In genomic region chr15:63595066-63595465, GRCh38 we compare ENCODE assay signal across 14 cellular contexts. TPM values are rescaled to one million over a fixed set of nuclear protein-coding genes. Genes with fewer than 3 reads are reported as not detected.
DNase-seq lines count a peak whose midpoint lies in the region; ATAC-seq, FAIRE-seq and TF ChIP-seq lines count a peak whose summit lies in the region.
"Had no signal": no experiment of that assay in that cellular context is flagged by ENCODE, and none has a peak within 500 bp of the region (broad histone marks: within the 10 kb centered on the region; RNA-seq: fewer than 3 reads in every experiment).

No MANE protein-coding gene starts in this region.

- H3K36me3 ChIP-seq in breast epithelium (no peaks in the 10 kb centered on the region), mammary epithelial cell (ENCODE audit: insufficient read depth, low read length) (peaks cover 19% of the 10 kb centered on the region), K562 (ENCODE audit: control insufficient read depth, insufficient read depth, low read length) (peaks cover 40% of the 10 kb centered on the region), vagina (peaks cover 0 to 25% of the 10 kb centered on the region in 2 donors)

- peak overlapping the region; percentile 21 to 87 for H3K27ac ChIP-seq in breast epithelium
- H3K27ac ChIP-seq in mammary epithelial cell (ENCODE audit: insufficient read depth, low read depth, low read length), result no peak overlapping the region
- no peak overlapping the region for H3K27ac ChIP-seq in K562 (ENCODE audit: extremely low read depth, low read depth, low read length)
- peak overlapping the region; percentile 29 for H3K27ac ChIP-seq in vagina

- no peak overlapping the region for H3K9ac ChIP-seq in mammary epithelial cell (ENCODE audit: insufficient read depth, low read length)
- no peak overlapping the region for H3K9ac ChIP-seq in K562 (ENCODE audit: insufficient read depth in 1 of 2, low read depth in 2 of 2, low read length in 2 of 2)

- H3K27ac Mint-ChIP-seq in naive B cell, result peak overlapping the region; percentile 13 to 98 (median 94)
- H3K27ac Mint-ChIP-seq in activated CD8-positive, alpha-beta memory T cell treated with anti-CD3 and anti-CD28 coated beads, Interleukin-2, amount 10 ng/mL, durations not matched to agents 7 days and 5 days, result no peak overlapping the region
- H3K27ac Mint-ChIP-seq: activated T-helper 1 cell treated with anti-CD3 and anti-CD28 coated beads, Interleukin-12 subunit alpha, Interleukin-12 subunit beta, Interleukin-2, Interleukin-4 antibody, amounts not matched to agents 30 ng/mL and 10 ng/mL and 1 ng/mL, durations not matched to agents 14 hours and 24 hours and 36 hours had no signal

- H2AFZ ChIP-seq in mammary epithelial cell (ENCODE audit: low read depth, low read length), result no peak overlapping the region
- no peak overlapping the region for H2AFZ ChIP-seq in K562 (ENCODE audit: low read depth, low read length)

- peak; percentile 15; the same call in 1 of the 3 replicates for ATAC-seq in K562
- no peak for ATAC-seq in naive B cell (ENCODE audit: low read depth in 2 of 2)
- no peak for ATAC-seq in GM18502 (IDR thresholded peaks at IDR 0.05; ENCODE audit: poor library complexity, unreplicated experiment)
- no peak for ATAC-seq in activated CD8-positive, alpha-beta memory T cell treated with anti-CD3 and anti-CD28 coated beads, Interleukin-2, amount 10 ng/mL, durations not matched to agents 7 days and 5 days
- no peak for ATAC-seq in GM18498 (IDR thresholded peaks at IDR 0.05; ENCODE audit: unreplicated experiment)

- POLR2A ChIA-PET in K562 (lab: Yijun Ruan, JAX), result interaction anchor here (0.6 to 0.8 kb wide), 4 partner anchors 41 to 830 kb away, joined by 3 to 4 read pairs (median 4); no protein-coding TSS in a partner anchor

- H3K9me1 ChIP-seq in K562 (ENCODE audit: control insufficient read depth, insufficient read depth, low read length), result no peaks in the 10 kb centered on the region

- TF ChIP-seq CTCF in breast epithelium (IDR thresholded peaks at IDR 0.05) (no peak), mammary epithelial cell (conservative IDR thresholded peaks at IDR 0.05 in 1 of 2, IDR thresholded peaks at IDR 0.05 in 1 of 2; ENCODE audit: extremely low read depth in 1 of 2, insufficient read depth in 1 of 2, low read depth in 1 of 2, low read length in 2 of 2) (no peak), K562 (IDR thresholded peaks at IDR 0.05 in 2 of 3, conservative IDR thresholded peaks at IDR 0.05 in 1 of 3; ENCODE audit: insufficient read depth in 2 of 3, low read depth in 1 of 3, low read length in 3 of 3) (no peak), vagina (IDR thresholded peaks at IDR 0.05) (no peak)

- H3K9me3 ChIP-seq in breast epithelium (no peaks in the 10 kb centered on the region), mammary epithelial cell (replicated peaks; ENCODE audit: insufficient read depth, low read length) (no peaks in the 10 kb centered on the region), K562 (replicated peaks; ENCODE audit: control insufficient read depth, insufficient read depth, low read depth, low read length) (no peaks in the 10 kb centered on the region), vagina (no peaks in the 10 kb centered on the region)

- no TSS peak for BruUV-seq in mammary epithelial cell (replicated peaks; lab: Mats Ljungman, UMichigan)
- no TSS peak for BruUV-seq in K562 (replicated peaks; lab: Mats Ljungman, UMichigan)

- dilution Hi-C loops in mammary epithelial cell (cut with HindIII; ENCODE audit: low sequenced_read_pairs), result no loop called here

- no peak overlapping the region for H3K4me3 ChIP-seq in breast epithelium
- no peak overlapping the region for H3K4me3 ChIP-seq in mammary epithelial cell (replicated peaks in 1 of 3; ENCODE audit: insufficient read depth in 1 of 3, low read depth in 2 of 3, low read length in 3 of 3)
- no peak overlapping the region for H3K4me3 ChIP-seq in K562
- no peak overlapping the region for H3K4me3 ChIP-seq in vagina

- no peak for TF ChIP-seq RAD21 in K562 (CRISPR knock-in tag; conservative IDR thresholded peaks at IDR 0.05 in 1 of 2, IDR thresholded peaks at IDR 0.05 in 1 of 2)

- no peaks in the 10 kb centered on the region for H3K9me3 Mint-ChIP-seq in naive B cell
- no peaks in the 10 kb centered on the region for H3K9me3 Mint-ChIP-seq in activated CD8-positive, alpha-beta memory T cell treated with anti-CD3 and anti-CD28 coated beads, Interleukin-2, amount 10 ng/mL, durations not matched to agents 7 days and 5 days (ENCODE audit: low read depth)
- H3K9me3 Mint-ChIP-seq: activated T-helper 1 cell treated with anti-CD3 and anti-CD28 coated beads, Interleukin-12 subunit alpha, Interleukin-12 subunit beta, Interleukin-2, Interleukin-4 antibody, amounts not matched to agents 30 ng/mL and 10 ng/mL and 1 ng/mL, durations not matched to agents 14 hours and 24 hours and 36 hours; H9 had no signal

- H3K27me3 ChIP-seq in breast epithelium, result no peaks in the 10 kb centered on the region
- H3K27me3 ChIP-seq in mammary epithelial cell (ENCODE audit: insufficient read depth, low read length), result no peaks in the 10 kb centered on the region
- H3K27me3 ChIP-seq in K562 (ENCODE audit: control insufficient read depth in 2 of 2, insufficient read depth in 2 of 2, low read length in 2 of 2), result no peaks in the 10 kb centered on the region
- H3K27me3 ChIP-seq in vagina, result no peaks in the 10 kb centered on the region

- H3K4me1 ChIP-seq in breast epithelium (peaks cover 6 to 10% of the 10 kb centered on the region in 2 donors), mammary epithelial cell (ENCODE audit: insufficient read depth, low read length) (peaks cover 24% of the 10 kb centered on the region), K562 (replicated peaks in 1 of 2; ENCODE audit: control insufficient read depth in 2 of 2, insufficient read depth in 2 of 2, low read length in 2 of 2) (peaks cover 0 to 13% of the 10 kb centered on the region in 2 experiments; a peak in 2 of 5 replicates), vagina (peaks cover 55% of the 10 kb centered on the region)

- no peak for TF ChIP-seq EP300 in K562 (IDR thresholded peaks at IDR 0.05; ENCODE audit: low read length)

- CTCF ChIA-PET in mammary epithelial cell (lab: Charles Lee; ENCODE audit: low non-redundant PET), result no interaction called here
- CTCF ChIA-PET in K562 (lab: Yijun Ruan, JAX; ENCODE audit: low intra/inter-chr PET ratio), result no interaction called here
- CTCF ChIA-PET in activated CD8-positive, alpha-beta memory T cell treated with anti-CD3 and anti-CD28 coated beads, Interleukin-2, amount 10 ng/mL, durations not matched to agents 7 days and 5 days (lab: Charles Lee), result interaction anchor here (0.8 to 3.5 kb wide), 5 partner anchors 9 to 128 kb away, joined by 3 to 16 read pairs (median 6); no protein-coding TSS in a partner anchor

- no peak for TF ChIP-seq POLR2A in breast epithelium (IDR thresholded peaks at IDR 0.05)
- TF ChIP-seq POLR2A in K562 (conservative IDR thresholded peaks at IDR 0.05), result no peak
- TF ChIP-seq POLR2A in vagina (IDR thresholded peaks at IDR 0.05), result no peak

- no peak overlapping the region for H3K4me2 ChIP-seq in mammary epithelial cell (ENCODE audit: insufficient read depth, low read depth, low read length)
- no peak overlapping the region for H3K4me2 ChIP-seq in K562 (ENCODE audit: insufficient read depth, low read length)

- in situ Hi-C loops in mammary epithelial cell (cut with MboI; ENCODE audit: low sequenced_read_pairs in 2 of 2), result loop anchor here (10.0 to 25.0 kb wide), 2 partner anchors 130 to 308 kb away; partner anchors contain the start of gene APH1B (in 1 of the 2)
- in situ Hi-C loops in K562 (cut with MboI), result loop anchor here (10.0 kb wide), 1 partner anchor 300 kb away; no protein-coding TSS in a partner anchor

- DNase-seq in breast epithelium (ENCODE audit: low spot score in 2 of 2), result no peak
- DNase-seq in mammary epithelial cell, result no peak
- no peak for DNase-seq in K562 (ENCODE audit: extremely low read depth in 1 of 4, low spot score in 3 of 4)
- no peak for DNase-seq in naive B cell
- no peak for DNase-seq in vagina (ENCODE audit: extremely low spot score in 2 of 2)
- no peak for DNase-seq in activated CD8-positive, alpha-beta memory T cell treated with anti-CD3 and anti-CD28 coated beads, Interleukin-2, amount 10 ng/mL, durations not matched to agents 7 days and 5 days
- DNase-seq: activated CD4-positive, CD25-positive, alpha-beta regulatory T cell treated with anti-CD3 and anti-CD28 coated beads, Interleukin-2, amount 50 U/mL, for 72 hours; EL; glutamatergic neuron; H9; left cardiac atrium had no signal

- intact Hi-C loops in breast epithelium (cut with DNase I; ENCODE audit: low total_unique reads), result no loop called here
- intact Hi-C loops in mammary epithelial cell (cut with micrococcal nuclease), result no loop called here
- intact Hi-C loops in K562 (cut with micrococcal nuclease), result loop anchor here (5.0 kb wide), 2 partner anchors 108 to 472 kb away; no protein-coding TSS in a partner anchor
- intact Hi-C loops in vagina (cut with DNase I), result loop anchor here (10.0 kb wide), 1 partner anchor 90 kb away; the partner anchor contains the start of gene USP3

- no peaks in the 10 kb centered on the region for H3K27me3 Mint-ChIP-seq in naive B cell
- no peaks in the 10 kb centered on the region for H3K27me3 Mint-ChIP-seq in activated CD8-positive, alpha-beta memory T cell treated with anti-CD3 and anti-CD28 coated beads, Interleukin-2, amount 10 ng/mL, durations not matched to agents 7 days and 5 days

- peaks cover 12 to 16% of the 10 kb centered on the region in 2 donors for H3K36me3 Mint-ChIP-seq in naive B cell
- peaks cover 29% of the 10 kb centered on the region for H3K36me3 Mint-ChIP-seq in activated CD8-positive, alpha-beta memory T cell treated with anti-CD3 and anti-CD28 coated beads, Interleukin-2, amount 10 ng/mL, durations not matched to agents 7 days and 5 days

- H3K4me3 Mint-ChIP-seq in naive B cell, result peak overlapping the region in 6 of 8 donors; percentile 28 to 89 (median 52)
- H3K4me3 Mint-ChIP-seq in activated CD8-positive, alpha-beta memory T cell treated with anti-CD3 and anti-CD28 coated beads, Interleukin-2, amount 10 ng/mL, durations not matched to agents 7 days and 5 days, result no peak overlapping the region
- H3K4me3 Mint-ChIP-seq: activated T-helper 1 cell treated with anti-CD3 and anti-CD28 coated beads, Interleukin-12 subunit alpha, Interleukin-12 subunit beta, Interleukin-2, Interleukin-4 antibody, amounts not matched to agents 30 ng/mL and 10 ng/mL and 1 ng/mL, durations not matched to agents 14 hours and 24 hours and 36 hours; H9 had no signal

- 7% methylated on average over 3 of the region's 3 CpGs for WGBS in mammary epithelial cell (ENCODE audit: low coverage, missing lambda C conversion rate)
- WGBS in K562 (ENCODE audit: insufficient coverage, low coverage, missing lambda C conversion rate), result 100% methylated on average over 3 of the region's 3 CpGs

- no peak for FAIRE-seq in K562 (lab: Jason Lieb, UNC)

- no peaks in the 10 kb centered on the region for H4K20me1 ChIP-seq in mammary epithelial cell (ENCODE audit: insufficient read depth, low read length)
- no peaks in the 10 kb centered on the region for H4K20me1 ChIP-seq in K562 (replicated peaks; ENCODE audit: control insufficient read depth, insufficient read depth, low read length)

- H3K79me2 ChIP-seq in mammary epithelial cell (ENCODE audit: insufficient read depth, low read length) (no peaks in the 10 kb centered on the region), K562 (ENCODE audit: control insufficient read depth, insufficient read depth, low read length) (no peaks in the 10 kb centered on the region)

- H3K4me1 Mint-ChIP-seq in naive B cell, result peaks cover 51 to 78% (median 54%) of the 10 kb centered on the region in 3 donors
- peaks cover 58% of the 10 kb centered on the region for H3K4me1 Mint-ChIP-seq in activated CD8-positive, alpha-beta memory T cell treated with anti-CD3 and anti-CD28 coated beads, Interleukin-2, amount 10 ng/mL, durations not matched to agents 7 days and 5 days

RNA-seq across cellular contexts. Expression of gene FBXL22, which starts 2.1 kb away (rescaled TPM):
- 1 to 10 TPM in 2 of 3 donors, under 1 TPM in 1; 0.64 to 3.5 (median 2.0) TPM for total RNA-seq in breast epithelium
- total RNA-seq in mammary epithelial cell, result 1 to 10 TPM in 1 of 2 donors, under 1 TPM in 1; 0.40 to 1.7 TPM
- 0.20 TPM for polyA plus RNA-seq in mammary epithelial cell
- polyA minus RNA-seq in mammary epithelial cell, result not detected
- total RNA-seq in K562 (2011; cell fraction: chromatin; rRNA removed; ENCODE audit: low replicate concordance), result 0.35 TPM in 1 of 2 replicates, not detected in the other
- 0.33 and 0.39 TPM in 2 replicates for total RNA-seq in K562 (2011; cell fraction: nucleolus; rRNA removed)
- 0.81 TPM in 1 of 2 replicates, not detected in the other for total RNA-seq in K562 (2011; cell fraction: nucleoplasm; rRNA removed)
- not detected in 2 replicates for total RNA-seq in K562 (2014; rRNA removed)
- total RNA-seq in K562 (2014; rRNA removed; fragmentation: Illumina TruSeq; extraction: Trizol), result not detected in 2 replicates
- not detected in 2 replicates for total RNA-seq in K562 (2015; rRNA removed; fragmentation: Illumina TruSeq; extraction: Trizol)
- total RNA-seq in K562 (2021), result not detected in 2 replicates
- not detected in 2 replicates for polyA plus RNA-seq in K562 (2011; rRNA removed)
- polyA plus RNA-seq in K562 (2011; cell fraction: cytosol; rRNA removed), result not detected in 2 replicates
- 0.04 and 0.17 TPM in 2 replicates for polyA plus RNA-seq in K562 (2011; cell fraction: nucleus; rRNA removed)
- 0.07 and 0.14 TPM in 2 replicates for polyA plus RNA-seq in K562 (2012)
- polyA plus RNA-seq in K562 (2014; fragmentation: Illumina TruSeq; extraction: Trizol), result not detected in 2 replicates
- polyA plus RNA-seq in K562 (2014; fragmentation: Nextera tagmentation; extraction: Ambion mirVana), result not detected
- polyA plus RNA-seq in K562 (2014; rRNA removed), result not detected in 2 replicates
- polyA minus RNA-seq in K562 (2011; rRNA and poly(A)+ RNA removed), result not detected in 2 replicates
- not detected in 2 replicates for polyA minus RNA-seq in K562 (2011; cell fraction: cytosol; rRNA and poly(A)+ RNA removed)
- 0.22 and 0.27 TPM in 2 replicates for polyA minus RNA-seq in K562 (2011; cell fraction: nucleus; rRNA and poly(A)+ RNA removed)
- polyA plus RNA-seq in naive B cell (ENCODE audit: low read depth in 6 of 6), result under 1 TPM in 5 of 6 donors, not detected in 1; 0.37 to 0.91 (median 0.48) TPM
- total RNA-seq in vagina, result 10.1 TPM
- under 1 TPM; 0.56 to 0.85 TPM for total RNA-seq in activated CD8-positive, alpha-beta memory T cell treated with anti-CD3 and anti-CD28 coated beads, Interleukin-2, amount 10 ng/mL, durations not matched to agents 7 days and 5 days

Comparison
In these comparisons a context has a peak if more than half of its experiments do, and no peak if none do; other contexts are left out.
1. H3K27ac ChIP-seq: peak in breast epithelium (2 of 2) and vagina (single experiment); none in mammary epithelial cell (single experiment) and K562 (single experiment).
2. intact Hi-C loops: an anchor here in K562 (5.0 kb wide) and vagina (10.0 kb wide); none called in breast epithelium and mammary epithelial cell.